Comparison of ENCODE assay signal across 25 cellular contexts in the genomic region with DNA sequence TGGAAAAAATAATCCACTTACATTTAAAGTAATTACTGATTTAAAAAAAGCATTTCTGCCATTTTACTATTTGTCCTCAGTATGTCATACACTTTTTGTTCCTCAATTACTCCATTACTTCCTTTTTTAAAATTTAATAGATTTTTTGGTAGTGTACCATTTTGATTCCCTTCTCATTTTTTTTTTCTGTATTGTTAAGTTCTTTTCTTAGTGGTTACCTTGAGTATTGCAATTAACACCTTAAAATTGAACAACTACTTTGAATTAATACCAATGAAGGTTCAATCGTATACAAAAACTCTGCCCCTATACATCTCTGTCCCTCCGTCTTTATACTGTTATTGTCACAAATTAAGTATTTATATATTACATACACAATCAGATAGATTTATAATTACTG.
"Had no signal": no experiment of that assay in that cellular context is flagged by ENCODE, and none has a peak within 500 bp of the region (broad histone marks: within the 10 kb centered on the region; RNA-seq: fewer than 3 reads in every experiment).

No MANE protein-coding gene starts in this region.

- H2AFZ ChIP-seq: PC-9 had no signal

- H3K4me2 ChIP-seq: PC-9 had no signal

- H3K4me3 ChIP-seq: MG63, PC-9, Peyer's patch, SJCRH30 had no signal

- DNase-seq: Karpas-422, KG1, MG63, NCI-H1092, NCI-H1105 treated with DMSO at 0.1 percent for 48 hours, NCI-H1417 treated with DMSO at 0.1 percent for 48 hours, NCI-H146, NCI-H1694 treated with DMSO at 0.1 percent for 48 hours, NCI-H1930, NCI-H2081, NCI-H2107, NCI-H2171, NCI-H226, NCI-H446, NCI-H510A, NCI-H524 treated with DMSO at 0.1 percent for 48 hours, NCI-H69, NCI-H774, OCI-M1, PC-9, Peyer's patch, SHP77 treated with DMSO at 0.1 percent for 48 hours, SJCRH30 had no signal

- H3K36me3 ChIP-seq: MG63, Peyer's patch, SJCRH30 had no signal

- ATAC-seq: Right ventricle myocardium inferior, SK-N-SH treated with all-trans-retinoic acid at 6 μM for 48 hours had no signal

- H3K4me1 ChIP-seq: Peyer's patch, SJCRH30 had no signal

- H3K27ac ChIP-seq: PC-9, Peyer's patch, SJCRH30 had no signal

- H3K9me3 ChIP-seq: MG63, Peyer's patch, SJCRH30 had no signal

- H3K27me3 ChIP-seq: MG63, Peyer's patch, SJCRH30 had no signal
